In the genomic region with DNA sequence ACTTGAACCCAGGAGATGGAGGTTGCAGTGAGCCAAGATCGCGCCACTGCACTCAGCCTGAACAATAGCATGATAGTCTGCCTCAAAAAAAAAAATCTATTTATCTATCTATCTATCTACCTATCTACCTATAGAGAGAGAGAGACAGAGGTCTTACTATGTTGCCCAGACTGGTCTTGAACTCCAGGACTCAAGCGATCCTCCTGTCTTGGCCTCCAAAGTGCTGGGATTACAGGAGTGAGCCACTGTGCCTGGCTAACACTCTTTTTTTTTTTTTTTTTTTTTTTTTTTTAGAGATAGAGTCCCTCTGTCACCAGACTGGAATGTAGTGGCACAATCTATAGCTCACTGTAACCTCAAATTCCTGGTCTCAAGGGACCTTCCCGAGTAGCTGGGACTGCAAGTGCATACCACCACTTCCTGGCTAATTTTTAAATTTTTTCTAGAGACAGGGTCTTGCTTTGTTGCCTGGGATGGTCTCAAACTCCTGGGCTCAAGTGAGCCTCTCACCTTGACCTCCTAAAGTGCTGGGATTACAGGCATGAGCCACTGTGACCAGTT, we compare ENCODE assay signal across 1 cellular context.
TF ChIP-seq lines count a peak whose summit lies in the region.

No MANE protein-coding gene starts in this region.

TF ChIP-seq in HepG2, 621 proteins besides CTCF, POLR2A, EP300 and RAD21:
- TF ChIP-seq, protein P1, sequence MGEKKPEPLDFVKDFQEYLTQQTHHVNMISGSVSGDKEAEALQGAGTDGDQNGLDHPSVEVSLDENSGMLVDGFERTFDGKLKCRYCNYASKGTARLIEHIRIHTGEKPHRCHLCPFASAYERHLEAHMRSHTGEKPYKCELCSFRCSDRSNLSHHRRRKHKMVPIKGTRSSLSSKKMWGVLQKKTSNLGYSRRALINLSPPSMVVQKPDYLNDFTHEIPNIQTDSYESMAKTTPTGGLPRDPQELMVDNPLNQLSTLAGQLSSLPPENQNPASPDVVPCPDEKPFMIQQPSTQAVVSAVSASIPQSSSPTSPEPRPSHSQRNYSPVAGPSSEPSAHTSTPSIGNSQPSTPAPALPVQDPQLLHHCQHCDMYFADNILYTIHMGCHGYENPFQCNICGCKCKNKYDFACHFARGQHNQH (CRISPR knock-in tag; IDR thresholded peaks at IDR 0.05): no peak
- TF ChIP-seq PHF21A (CRISPR knock-in tag; IDR thresholded peaks at IDR 0.05) (no peak), ZNF331 (CRISPR knock-in tag; IDR thresholded peaks at IDR 0.05) (no peak), ZNF670 (CRISPR knock-in tag; IDR thresholded peaks at IDR 0.05; ENCODE audit: borderline replicate concordance) (no peak), HOXA9 (CRISPR knock-in tag; IDR thresholded peaks at IDR 0.05; ENCODE audit: borderline replicate concordance) (no peak), CBX1 (IDR thresholded peaks at IDR 0.05; ENCODE audit: low read depth) (no peak), ZBTB7B (CRISPR knock-in tag; IDR thresholded peaks at IDR 0.05) (no peak), SMYD3 (CRISPR knock-in tag; IDR thresholded peaks at IDR 0.05) (no peak), ZNF652 (CRISPR knock-in tag; IDR thresholded peaks at IDR 0.05; ENCODE audit: borderline replicate concordance, low read depth) (no peak), CEBPB (IDR thresholded peaks at IDR 0.05; ENCODE audit: borderline replicate concordance, low read depth, low read length) (peak; percentile 28; the same call in 1 of the 2 replicates), POLR2AphosphoS2 (IDR thresholded peaks at IDR 0.05; ENCODE audit: low read depth, low read length) (no peak), ZNF224 (CRISPR knock-in tag; IDR thresholded peaks at IDR 0.05) (no peak), GPN1 (CRISPR knock-in tag; IDR thresholded peaks at IDR 0.05; ENCODE audit: borderline replicate concordance) (no peak), KDM5B (CRISPR knock-in tag; IDR thresholded peaks at IDR 0.05; ENCODE audit: borderline replicate concordance) (no peak), ADNP (CRISPR knock-in tag; IDR thresholded peaks at IDR 0.05) (no peak), NFIC (IDR thresholded peaks at IDR 0.05; ENCODE audit: low read length) (no peak), TEAD3 (CRISPR knock-in tag; optimal IDR thresholded peaks at IDR 0.05; ENCODE audit: borderline replicate concordance) (peak; percentile 72), HNF4A (CRISPR knock-in tag; IDR thresholded peaks at IDR 0.05) (no peak), ZNF607 (CRISPR knock-in tag; IDR thresholded peaks at IDR 0.05; ENCODE audit: borderline replicate concordance) (no peak)
- TF ChIP-seq, protein P2, sequence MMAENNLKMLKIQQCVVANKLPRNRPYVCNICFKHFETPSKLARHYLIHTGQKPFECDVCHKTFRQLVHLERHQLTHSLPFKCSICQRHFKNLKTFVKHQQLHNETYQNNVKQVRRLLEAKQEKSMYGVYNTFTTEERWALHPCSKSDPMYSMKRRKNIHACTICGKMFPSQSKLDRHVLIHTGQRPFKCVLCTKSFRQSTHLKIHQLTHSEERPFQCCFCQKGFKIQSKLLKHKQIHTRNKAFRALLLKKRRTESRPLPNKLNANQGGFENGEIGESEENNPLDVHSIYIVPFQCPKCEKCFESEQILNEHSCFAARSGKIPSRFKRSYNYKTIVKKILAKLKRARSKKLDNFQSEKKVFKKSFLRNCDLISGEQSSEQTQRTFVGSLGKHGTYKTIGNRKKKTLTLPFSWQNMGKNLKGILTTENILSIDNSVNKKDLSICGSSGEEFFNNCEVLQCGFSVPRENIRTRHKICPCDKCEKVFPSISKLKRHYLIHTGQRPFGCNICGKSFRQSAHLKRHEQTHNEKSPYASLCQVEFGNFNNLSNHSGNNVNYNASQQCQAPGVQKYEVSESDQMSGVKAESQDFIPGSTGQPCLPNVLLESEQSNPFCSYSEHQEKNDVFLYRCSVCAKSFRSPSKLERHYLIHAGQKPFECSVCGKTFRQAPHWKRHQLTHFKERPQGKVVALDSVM (CRISPR knock-in tag; IDR thresholded peaks at IDR 0.05): peak; percentile 78
- TF ChIP-seq, protein P3, sequence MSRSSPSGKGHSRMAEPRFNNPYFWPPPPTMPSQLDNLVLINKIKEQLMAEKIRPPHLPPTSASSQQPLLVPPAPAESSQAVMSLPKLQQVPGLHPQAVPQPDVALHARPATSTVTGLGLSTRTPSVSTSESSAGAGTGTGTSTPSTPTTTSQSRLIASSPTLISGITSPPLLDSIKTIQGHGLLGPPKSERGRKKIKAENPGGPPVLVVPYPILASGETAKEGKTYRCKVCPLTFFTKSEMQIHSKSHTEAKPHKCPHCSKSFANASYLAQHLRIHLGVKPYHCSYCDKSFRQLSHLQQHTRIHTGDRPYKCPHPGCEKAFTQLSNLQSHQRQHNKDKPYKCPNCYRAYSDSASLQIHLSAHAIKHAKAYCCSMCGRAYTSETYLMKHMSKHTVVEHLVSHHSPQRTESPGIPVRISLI (CRISPR knock-in tag; IDR thresholded peaks at IDR 0.05; ENCODE audit: borderline replicate concordance): peak; percentile 52; the same call in 1 of the 2 replicates
- TF ChIP-seq, protein P4, sequence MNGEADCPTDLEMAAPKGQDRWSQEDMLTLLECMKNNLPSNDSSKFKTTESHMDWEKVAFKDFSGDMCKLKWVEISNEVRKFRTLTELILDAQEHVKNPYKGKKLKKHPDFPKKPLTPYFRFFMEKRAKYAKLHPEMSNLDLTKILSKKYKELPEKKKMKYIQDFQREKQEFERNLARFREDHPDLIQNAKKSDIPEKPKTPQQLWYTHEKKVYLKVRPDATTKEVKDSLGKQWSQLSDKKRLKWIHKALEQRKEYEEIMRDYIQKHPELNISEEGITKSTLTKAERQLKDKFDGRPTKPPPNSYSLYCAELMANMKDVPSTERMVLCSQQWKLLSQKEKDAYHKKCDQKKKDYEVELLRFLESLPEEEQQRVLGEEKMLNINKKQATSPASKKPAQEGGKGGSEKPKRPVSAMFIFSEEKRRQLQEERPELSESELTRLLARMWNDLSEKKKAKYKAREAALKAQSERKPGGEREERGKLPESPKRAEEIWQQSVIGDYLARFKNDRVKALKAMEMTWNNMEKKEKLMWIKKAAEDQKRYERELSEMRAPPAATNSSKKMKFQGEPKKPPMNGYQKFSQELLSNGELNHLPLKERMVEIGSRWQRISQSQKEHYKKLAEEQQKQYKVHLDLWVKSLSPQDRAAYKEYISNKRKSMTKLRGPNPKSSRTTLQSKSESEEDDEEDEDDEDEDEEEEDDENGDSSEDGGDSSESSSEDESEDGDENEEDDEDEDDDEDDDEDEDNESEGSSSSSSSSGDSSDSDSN (CRISPR knock-in tag; IDR thresholded peaks at IDR 0.05): no peak
- TF ChIP-seq, protein P5, sequence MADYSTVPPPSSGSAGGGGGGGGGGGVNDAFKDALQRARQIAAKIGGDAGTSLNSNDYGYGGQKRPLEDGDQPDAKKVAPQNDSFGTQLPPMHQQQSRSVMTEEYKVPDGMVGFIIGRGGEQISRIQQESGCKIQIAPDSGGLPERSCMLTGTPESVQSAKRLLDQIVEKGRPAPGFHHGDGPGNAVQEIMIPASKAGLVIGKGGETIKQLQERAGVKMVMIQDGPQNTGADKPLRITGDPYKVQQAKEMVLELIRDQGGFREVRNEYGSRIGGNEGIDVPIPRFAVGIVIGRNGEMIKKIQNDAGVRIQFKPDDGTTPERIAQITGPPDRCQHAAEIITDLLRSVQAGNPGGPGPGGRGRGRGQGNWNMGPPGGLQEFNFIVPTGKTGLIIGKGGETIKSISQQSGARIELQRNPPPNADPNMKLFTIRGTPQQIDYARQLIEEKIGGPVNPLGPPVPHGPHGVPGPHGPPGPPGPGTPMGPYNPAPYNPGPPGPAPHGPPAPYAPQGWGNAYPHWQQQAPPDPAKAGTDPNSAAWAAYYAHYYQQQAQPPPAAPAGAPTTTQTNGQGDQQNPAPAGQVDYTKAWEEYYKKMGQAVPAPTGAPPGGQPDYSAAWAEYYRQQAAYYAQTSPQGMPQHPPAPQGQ (CRISPR knock-in tag; IDR thresholded peaks at IDR 0.05; ENCODE audit: borderline replicate concordance): no peak
- TF ChIP-seq, protein P6, sequence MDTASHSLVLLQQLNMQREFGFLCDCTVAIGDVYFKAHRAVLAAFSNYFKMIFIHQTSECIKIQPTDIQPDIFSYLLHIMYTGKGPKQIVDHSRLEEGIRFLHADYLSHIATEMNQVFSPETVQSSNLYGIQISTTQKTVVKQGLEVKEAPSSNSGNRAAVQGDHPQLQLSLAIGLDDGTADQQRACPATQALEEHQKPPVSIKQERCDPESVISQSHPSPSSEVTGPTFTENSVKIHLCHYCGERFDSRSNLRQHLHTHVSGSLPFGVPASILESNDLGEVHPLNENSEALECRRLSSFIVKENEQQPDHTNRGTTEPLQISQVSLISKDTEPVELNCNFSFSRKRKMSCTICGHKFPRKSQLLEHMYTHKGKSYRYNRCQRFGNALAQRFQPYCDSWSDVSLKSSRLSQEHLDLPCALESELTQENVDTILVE (CRISPR knock-in tag; IDR thresholded peaks at IDR 0.05): no peak
- TF ChIP-seq, protein P7, sequence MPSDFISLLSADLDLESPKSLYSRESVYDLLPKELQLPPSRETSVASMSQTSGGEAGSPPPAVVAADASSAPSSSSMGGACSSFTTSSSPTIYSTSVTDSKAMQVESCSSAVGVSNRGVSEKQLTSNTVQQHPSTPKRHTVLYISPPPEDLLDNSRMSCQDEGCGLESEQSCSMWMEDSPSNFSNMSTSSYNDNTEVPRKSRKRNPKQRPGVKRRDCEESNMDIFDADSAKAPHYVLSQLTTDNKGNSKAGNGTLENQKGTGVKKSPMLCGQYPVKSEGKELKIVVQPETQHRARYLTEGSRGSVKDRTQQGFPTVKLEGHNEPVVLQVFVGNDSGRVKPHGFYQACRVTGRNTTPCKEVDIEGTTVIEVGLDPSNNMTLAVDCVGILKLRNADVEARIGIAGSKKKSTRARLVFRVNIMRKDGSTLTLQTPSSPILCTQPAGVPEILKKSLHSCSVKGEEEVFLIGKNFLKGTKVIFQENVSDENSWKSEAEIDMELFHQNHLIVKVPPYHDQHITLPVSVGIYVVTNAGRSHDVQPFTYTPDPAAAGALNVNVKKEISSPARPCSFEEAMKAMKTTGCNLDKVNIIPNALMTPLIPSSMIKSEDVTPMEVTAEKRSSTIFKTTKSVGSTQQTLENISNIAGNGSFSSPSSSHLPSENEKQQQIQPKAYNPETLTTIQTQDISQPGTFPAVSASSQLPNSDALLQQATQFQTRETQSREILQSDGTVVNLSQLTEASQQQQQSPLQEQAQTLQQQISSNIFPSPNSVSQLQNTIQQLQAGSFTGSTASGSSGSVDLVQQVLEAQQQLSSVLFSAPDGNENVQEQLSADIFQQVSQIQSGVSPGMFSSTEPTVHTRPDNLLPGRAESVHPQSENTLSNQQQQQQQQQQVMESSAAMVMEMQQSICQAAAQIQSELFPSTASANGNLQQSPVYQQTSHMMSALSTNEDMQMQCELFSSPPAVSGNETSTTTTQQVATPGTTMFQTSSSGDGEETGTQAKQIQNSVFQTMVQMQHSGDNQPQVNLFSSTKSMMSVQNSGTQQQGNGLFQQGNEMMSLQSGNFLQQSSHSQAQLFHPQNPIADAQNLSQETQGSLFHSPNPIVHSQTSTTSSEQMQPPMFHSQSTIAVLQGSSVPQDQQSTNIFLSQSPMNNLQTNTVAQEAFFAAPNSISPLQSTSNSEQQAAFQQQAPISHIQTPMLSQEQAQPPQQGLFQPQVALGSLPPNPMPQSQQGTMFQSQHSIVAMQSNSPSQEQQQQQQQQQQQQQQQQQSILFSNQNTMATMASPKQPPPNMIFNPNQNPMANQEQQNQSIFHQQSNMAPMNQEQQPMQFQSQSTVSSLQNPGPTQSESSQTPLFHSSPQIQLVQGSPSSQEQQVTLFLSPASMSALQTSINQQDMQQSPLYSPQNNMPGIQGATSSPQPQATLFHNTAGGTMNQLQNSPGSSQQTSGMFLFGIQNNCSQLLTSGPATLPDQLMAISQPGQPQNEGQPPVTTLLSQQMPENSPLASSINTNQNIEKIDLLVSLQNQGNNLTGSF (CRISPR knock-in tag; IDR thresholded peaks at IDR 0.05): no peak
- TF ChIP-seq, protein P8, sequence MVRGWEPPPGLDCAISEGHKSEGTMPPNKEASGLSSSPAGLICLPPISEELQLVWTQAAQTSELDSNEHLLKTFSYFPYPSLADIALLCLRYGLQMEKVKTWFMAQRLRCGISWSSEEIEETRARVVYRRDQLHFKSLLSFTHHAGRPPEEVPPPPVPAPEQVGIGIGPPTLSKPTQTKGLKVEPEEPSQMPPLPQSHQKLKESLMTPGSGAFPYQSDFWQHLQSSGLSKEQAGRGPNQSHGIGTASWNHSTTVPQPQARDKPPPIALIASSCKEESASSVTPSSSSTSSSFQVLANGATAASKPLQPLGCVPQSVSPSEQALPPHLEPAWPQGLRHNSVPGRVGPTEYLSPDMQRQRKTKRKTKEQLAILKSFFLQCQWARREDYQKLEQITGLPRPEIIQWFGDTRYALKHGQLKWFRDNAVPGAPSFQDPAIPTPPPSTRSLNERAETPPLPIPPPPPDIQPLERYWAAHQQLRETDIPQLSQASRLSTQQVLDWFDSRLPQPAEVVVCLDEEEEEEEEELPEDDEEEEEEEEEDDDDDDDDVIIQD (CRISPR knock-in tag; IDR thresholded peaks at IDR 0.05; ENCODE audit: low read depth): no peak
TF ChIP-seq in HepG2: peak in this region for 4.
